8 cellular contexts compared by ENCODE assay signal in genomic region chr20:63497946-63498935, GRCh38. TPM values are rescaled to one million over a fixed set of nuclear protein-coding genes. Genes with fewer than 3 reads are reported as not detected.
A peak's percentile ranks its signal among the peaks of the same experiment; 100 is the strongest.
DNase-seq lines count a peak whose midpoint lies in the region; ATAC-seq, FAIRE-seq and TF ChIP-seq lines count a peak whose summit lies in the region.

No MANE protein-coding gene starts in this region.

- no peaks in the 10 kb centered on the region for H3K4me1 ChIP-seq in astrocyte (ENCODE audit: insufficient read depth, low read length)
- no peaks in the 10 kb centered on the region for H3K4me1 ChIP-seq in urinary bladder (ENCODE audit: insufficient read depth)
- H3K4me1 ChIP-seq in tibial nerve: peaks cover 0 to 25% (median 7%) of the 10 kb centered on the region in 4 donors

- no peak overlapping the region for H3K27ac Mint-ChIP-seq in astrocyte (ENCODE audit: unreplicated experiment)

- intact Hi-C loops in Right ventricle myocardium inferior (cut with DNase I): no loop called here
- intact Hi-C loops in cardiac septum (cut with DNase I): no loop called here

- DNase-seq in Right ventricle myocardium inferior (ENCODE audit: missing footprints) (peak; percentile 75), cardiac septum (ENCODE audit: low spot score) (no peak), astrocyte (ENCODE audit: low read depth) (peak; percentile 31), iPS-NIHi7 (ENCODE audit: extremely low spot score) (peak; percentile 66), tibial nerve (ENCODE audit: low spot score in 2 of 2) (no peak)

- peak overlapping the region; percentile 52 for H3K4me2 ChIP-seq in astrocyte (ENCODE audit: low read length)

- no peak for TF ChIP-seq POLR2A in tibial nerve (IDR thresholded peaks at IDR 0.05)

- H3K4me3 ChIP-seq in astrocyte (ENCODE audit: insufficient read depth, low read depth, low read length): no peak overlapping the region
- peak overlapping the region; percentile 43 for H3K4me3 ChIP-seq in urinary bladder (ENCODE audit: low read depth, low read length)
- peak overlapping the region in 1 of 4 donors; percentile 46 for H3K4me3 ChIP-seq in tibial nerve

- peak; percentile 47 for ATAC-seq in Right ventricle myocardium inferior
- ATAC-seq in GM21825 (IDR thresholded peaks at IDR 0.05; ENCODE audit: unreplicated experiment): no peak
- no peak for ATAC-seq in HG03565 (IDR thresholded peaks at IDR 0.05; ENCODE audit: unreplicated experiment)

- H3K79me2 ChIP-seq in astrocyte (ENCODE audit: insufficient read depth, low read length): no peaks in the 10 kb centered on the region

- no peaks in the 10 kb centered on the region for H4K20me1 ChIP-seq in astrocyte (ENCODE audit: insufficient read depth, low read length)

- no peaks in the 10 kb centered on the region for H3K36me3 ChIP-seq in astrocyte (ENCODE audit: insufficient read depth, low read length)
- no peaks in the 10 kb centered on the region for H3K36me3 ChIP-seq in urinary bladder (ENCODE audit: insufficient read depth)
- no peaks in the 10 kb centered on the region for H3K36me3 ChIP-seq in tibial nerve

- H3K27me3 ChIP-seq in astrocyte (ENCODE audit: insufficient read depth, low read length) (peaks cover 2% of the 10 kb centered on the region), tibial nerve (peaks cover 0 to 84% of the 10 kb centered on the region in 2 donors)

- FAIRE-seq in astrocyte (lab: Jason Lieb, UNC): no peak

- H3K9me3 Mint-ChIP-seq in astrocyte (ENCODE audit: unreplicated experiment): no peaks in the 10 kb centered on the region

- no peak for TF ChIP-seq EP300 in tibial nerve (IDR thresholded peaks at IDR 0.05)

- WGBS in urinary bladder: 7% methylated on average over 60 of the region's 60 CpGs
- WGBS in tibial nerve, 2 donors: 9 to 20% methylated on average over 7 to 38 of the region's 60 CpGs

- peak overlapping the region; percentile 70 for H3K4me3 Mint-ChIP-seq in astrocyte (ENCODE audit: unreplicated experiment)

- H3K9me3 ChIP-seq in astrocyte (ENCODE audit: insufficient read depth, low read depth, low read length) (no peaks in the 10 kb centered on the region), tibial nerve (no peaks in the 10 kb centered on the region)

- H3K27me3 Mint-ChIP-seq in astrocyte (ENCODE audit: low read depth, unreplicated experiment): peaks cover 5% of the 10 kb centered on the region

- H2AFZ ChIP-seq in astrocyte (ENCODE audit: low read depth, low read length): no peak overlapping the region

- H3K36me3 Mint-ChIP-seq in astrocyte (ENCODE audit: low read depth, unreplicated experiment): no peaks in the 10 kb centered on the region

- TF ChIP-seq CTCF in astrocyte (IDR thresholded peaks at IDR 0.05; ENCODE audit: insufficient read depth, low read depth, low read length) (no peak), tibial nerve (IDR thresholded peaks at IDR 0.05) (no peak)

- H3K27ac ChIP-seq in astrocyte (ENCODE audit: low read depth, low read length) (no peak overlapping the region), urinary bladder (ENCODE audit: low read depth) (no peak overlapping the region), tibial nerve (no peak overlapping the region)

- H3K4me1 Mint-ChIP-seq in astrocyte (ENCODE audit: low read depth, unreplicated experiment): no peaks in the 10 kb centered on the region

- no peak overlapping the region for H3K9ac ChIP-seq in astrocyte (ENCODE audit: low read length)

RNA-seq across cellular contexts. Expression of gene EEF1A2, which starts 0.6 kb away (rescaled TPM):
- total RNA-seq in Right ventricle myocardium inferior (1,274 TPM), cardiac septum (1,211 TPM), astrocyte (31.8 and 37.6 TPM in 2 replicates), urinary bladder (11.2 TPM), tibial nerve (not detected)
- 5.1 TPM for polyA plus RNA-seq in urinary bladder

RNA-seq across cellular contexts. Expression of gene PPDPF, which starts 22.3 kb away (rescaled TPM):
- 261 TPM for total RNA-seq in Right ventricle myocardium inferior
- 438 TPM for total RNA-seq in cardiac septum
- total RNA-seq in astrocyte: 251 and 268 TPM in 2 replicates
- total RNA-seq in urinary bladder: 44.7 TPM
- 545 TPM for polyA plus RNA-seq in urinary bladder
- 100 to 1,000 TPM in 3 of 4 donors, 10 to 100 TPM in 1; 59.0 to 165 (median 119) TPM for total RNA-seq in tibial nerve

RNA-seq across cellular contexts. Expression of gene KCNQ2, which starts 25.8 kb away (rescaled TPM):
- total RNA-seq in Right ventricle myocardium inferior (1.8 TPM), cardiac septum (0.86 TPM), astrocyte (11.5 and 11.9 TPM in 2 replicates), urinary bladder (2.1 TPM), tibial nerve (not detected)
- 0.14 TPM for polyA plus RNA-seq in urinary bladder

RNA-seq across cellular contexts. Expression of gene PTK6, which starts 38.9 kb away (rescaled TPM):
- total RNA-seq in Right ventricle myocardium inferior (0.11 TPM), cardiac septum (not detected), astrocyte (0.18 TPM in 1 of 2 replicates, not detected in the other), urinary bladder (2.8 TPM), tibial nerve (under 1 TPM in 2 of 4 donors, not detected in 2; 0.21 to 0.90 TPM)
- polyA plus RNA-seq in urinary bladder: 3.4 TPM

RNA-seq across cellular contexts. Expression of gene SRMS, which starts 49.3 kb away (rescaled TPM):
- total RNA-seq in Right ventricle myocardium inferior (not detected), cardiac septum (not detected), astrocyte (0.14 TPM in 1 of 2 replicates, not detected in the other), urinary bladder (0.48 TPM), tibial nerve (not detected)
- polyA plus RNA-seq in urinary bladder: not detected

Comparison
In these comparisons a context has a peak if more than half of its experiments do, and no peak if none do; other contexts are left out.
1. DNase-seq: peak in Right ventricle myocardium inferior (single experiment), astrocyte (single experiment) and iPS-NIHi7 (single experiment); none in cardiac septum (single experiment) and tibial nerve (0 of 2).
2. RNA of gene EEF1A2, which starts 0.6 kb away (total RNA-seq): 1,274 TPM in Right ventricle myocardium inferior (single experiment) and 1,211 TPM in cardiac septum (single experiment); 31.8 to 37.6 TPM in astrocyte, 11.2 TPM in urinary bladder (single experiment) and not detected in tibial nerve; every median in the first group is over 10 times any median in the second.